Comparison of ENCODE assay signal across 1 cellular context in the genomic region with DNA sequence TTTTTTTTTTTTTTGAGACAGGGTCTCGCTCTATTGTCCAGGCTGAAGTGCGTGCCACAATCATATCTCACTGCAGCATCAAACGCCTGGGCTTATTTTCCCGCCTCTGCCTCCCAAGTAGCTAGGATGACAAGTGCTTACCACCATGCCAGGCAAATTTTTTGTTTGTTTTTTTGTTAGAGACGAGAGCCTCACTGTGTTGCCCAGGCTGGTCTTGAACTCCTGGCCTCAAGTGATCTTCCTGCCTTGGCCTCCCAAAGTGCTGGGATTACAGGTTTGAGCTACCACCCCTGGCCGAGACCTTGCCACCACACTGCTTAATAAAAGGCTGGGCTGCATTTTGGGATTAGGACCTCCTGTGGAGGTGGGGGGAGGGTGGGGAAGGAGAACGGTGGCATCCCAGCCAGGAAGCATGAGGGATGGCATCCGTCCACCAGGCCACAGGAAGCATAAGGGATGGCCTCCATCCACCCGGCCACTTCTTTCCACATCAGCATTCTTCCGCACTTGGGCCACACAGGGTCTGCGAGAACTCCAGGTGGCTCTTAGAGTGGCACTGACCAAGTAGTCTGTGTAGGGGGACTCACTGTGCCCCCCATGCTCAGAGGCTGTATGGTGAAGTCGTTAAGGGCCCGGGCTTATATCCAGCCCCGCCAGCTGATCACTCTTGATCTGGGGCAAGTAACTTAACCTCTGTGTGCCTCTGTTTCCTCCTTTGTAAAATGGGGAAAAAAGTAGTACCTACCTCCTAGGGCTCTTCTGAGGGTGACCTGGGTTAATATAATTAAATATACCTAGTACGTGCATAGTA.
A peak's percentile ranks its signal among the peaks of the same experiment; 100 is the strongest.
TF ChIP-seq lines count a peak whose summit lies in the region.

No MANE protein-coding gene starts in this region.

TF ChIP-seq in H1, 55 proteins besides CTCF, POLR2A, EP300 and RAD21:
- TF ChIP-seq KDM4A (IDR thresholded peaks at IDR 0.05; ENCODE audit: low read depth, low read length, severe bottlenecking) (no peak), KDM1A (IDR thresholded peaks at IDR 0.05; ENCODE audit: borderline replicate concordance, low read length) (peak; percentile 77; the same call in 1 of the 2 replicates)
